25 cellular contexts compared by ENCODE assay signal in genomic region chr10:8288600-8288999, GRCh38.
"Had no signal": no experiment of that assay in that cellular context is flagged by ENCODE, and none has a peak within 500 bp of the region (broad histone marks: within the 10 kb centered on the region; RNA-seq: fewer than 3 reads in every experiment).

No MANE protein-coding gene starts in this region.

- H3K27ac Mint-ChIP-seq: dendritic cell treated with granulocyte-macrophage colony-stimulating factor and Interleukin-4, amounts not matched to agents 40 ng/mL and 50 ng/mL, for 4 days; effector memory CD8-positive, alpha-beta T cell; endodermal cell; immature natural killer cell; mesothelial cell of epicardium had no signal

- H3K27me3 ChIP-seq: colonic mucosa, foreskin keratinocyte, gastroesophageal sphincter, heart left ventricle, hepatocyte, left lung had no signal

- H3K9me3 Mint-ChIP-seq: dendritic cell treated with granulocyte-macrophage colony-stimulating factor and Interleukin-4, amounts not matched to agents 40 ng/mL and 50 ng/mL, for 4 days; effector memory CD8-positive, alpha-beta T cell; endodermal cell; immature natural killer cell; mesothelial cell of epicardium had no signal

- H3K36me3 ChIP-seq: colonic mucosa, gastroesophageal sphincter, heart left ventricle, left lung, lower lobe of right lung had no signal

- H3K4me1 Mint-ChIP-seq: immature natural killer cell, mesothelial cell of epicardium had no signal

- H2AFZ ChIP-seq: hepatocyte had no signal

- H3K4me3 Mint-ChIP-seq: dendritic cell treated with granulocyte-macrophage colony-stimulating factor and Interleukin-4, amounts not matched to agents 40 ng/mL and 50 ng/mL, for 4 days; effector memory CD8-positive, alpha-beta T cell; endodermal cell; immature natural killer cell; mesothelial cell of epicardium had no signal

- H3K9me3 ChIP-seq: colonic mucosa, gastroesophageal sphincter, heart left ventricle, left lung, lower lobe of right lung, mucosa of descending colon had no signal

- H3K27ac ChIP-seq: colonic mucosa, epithelial cell of prostate, foreskin keratinocyte, gastroesophageal sphincter, heart left ventricle, hepatocyte, left lung, lower lobe of right lung had no signal

- H3K4me1 ChIP-seq: colonic mucosa, foreskin keratinocyte, gastroesophageal sphincter, heart left ventricle, left lung, lower lobe of right lung had no signal

- H3K27me3 Mint-ChIP-seq: dendritic cell treated with granulocyte-macrophage colony-stimulating factor and Interleukin-4, amounts not matched to agents 40 ng/mL and 50 ng/mL, for 4 days had no signal

- DNase-seq: cerebellar nuclear complex; colonic mucosa; cortex of kidney; effector CD8-positive, alpha-beta T cell; effector memory CD8-positive, alpha-beta T cell; endodermal cell; erythroblast; foreskin keratinocyte; heart left ventricle; hypothalamus; immature natural killer cell; islet precursor cell; kidney; kidney glomerular epithelial cell; left colon; left lung; left ventricle myocardium superior; lower lobe of right lung; mesenchymal stem cell; mucosa of descending colon had no signal

- H3K4me3 ChIP-seq: colonic mucosa, gastroesophageal sphincter, heart left ventricle, hepatocyte, left lung, lower lobe of right lung, mucosa of descending colon had no signal

- H3K79me2 ChIP-seq: hepatocyte had no signal

- H3K4me2 ChIP-seq: hepatocyte had no signal

- H3K36me3 Mint-ChIP-seq: immature natural killer cell, mesothelial cell of epicardium had no signal
